In the genomic region with DNA sequence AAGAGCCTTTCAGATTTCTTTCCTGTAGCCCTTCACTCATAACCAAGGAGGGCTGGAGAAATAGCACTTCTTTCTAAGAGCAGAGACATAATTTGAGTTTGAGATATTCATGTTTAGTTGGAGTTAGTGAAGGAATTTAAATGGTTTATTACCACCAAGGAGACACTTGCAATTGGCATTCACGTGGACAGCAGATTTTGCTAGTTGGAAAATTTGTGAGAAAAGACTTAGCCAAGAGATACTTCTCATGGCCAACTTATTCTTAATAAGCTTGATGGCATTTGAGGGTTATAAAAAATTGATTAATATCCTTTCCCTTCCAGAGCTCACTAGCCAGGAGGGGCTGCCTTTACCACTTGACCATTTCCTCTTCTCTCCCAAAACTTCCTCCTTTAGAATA, we compare ENCODE assay signal across 32 cellular contexts.
"Had no signal": no experiment of that assay in that cellular context is flagged by ENCODE, and none has a peak within 500 bp of the region (broad histone marks: within the 10 kb centered on the region; RNA-seq: fewer than 3 reads in every experiment).

No MANE protein-coding gene starts in this region.

- ATAC-seq: activated naive CD4-positive, alpha-beta T cell treated with anti-CD3 and anti-CD28 coated beads, Interleukin-2, amount 50 U/mL, for 72 hours; activated naive CD8-positive, alpha-beta T cell treated with anti-CD3 and anti-CD28 coated beads, Interleukin-2, amount 50 U/mL, for 24 hours; activated T-cell treated with anti-CD3 and anti-CD28 coated beads, Interleukin-2, amount 50 U/mL, for 4 hours; activated T-cell treated with anti-CD3 and anti-CD28 coated beads, Interleukin-2, amount 50 U/mL, for 72 hours; activated T-helper 17 cell treated with anti-CD3 and anti-CD28 coated beads, Interleukin-2, amount 50 U/mL, for 72 hours; body of pancreas had no signal

- H3K4me1 ChIP-seq: adrenal gland, ascending aorta, body of pancreas, breast epithelium had no signal

- H3K36me3 ChIP-seq: adrenal gland, ascending aorta, brain microvascular endothelial cell, breast epithelium, cardiac muscle cell had no signal

- H3K27me3 ChIP-seq: adrenal gland, ascending aorta, body of pancreas, brain microvascular endothelial cell, breast epithelium, cardiac muscle cell had no signal

- H3K9me3 ChIP-seq: adrenal gland, ascending aorta, body of pancreas, breast epithelium had no signal

- H3K4me3 ChIP-seq: adrenal gland, ascending aorta, body of pancreas, breast epithelium, cardiac muscle cell had no signal

- DNase-seq: activated effector memory CD4-positive, alpha-beta T cell treated with anti-CD3 and anti-CD28 coated beads, Interleukin-2, amount 50 U/mL, for 16 hours; activated effector memory CD4-positive, alpha-beta T cell treated with Interleukin-2 at 50 U/mL for 16 hours; activated gamma-delta T cell; activated gamma-delta T cell treated with Interleukin-2 at 50 U/mL for 16 hours; activated naive CD4-positive, alpha-beta T cell; activated naive CD4-positive, alpha-beta T cell treated with anti-CD3 and anti-CD28 coated beads for 36 hours; activated naive CD4-positive, alpha-beta T cell treated with anti-CD3 and anti-CD28 coated beads, Interleukin-2, amount 10 ng/mL, durations not matched to agents 7 days and 5 days; activated naive CD4-positive, alpha-beta T cell treated with anti-CD3 and anti-CD28 coated beads, Interleukin-2, amount 50 U/mL, for 16 hours; activated naive CD4-positive, alpha-beta T cell treated with Interleukin-2 at 50 U/mL for 16 hours; activated naive CD8-positive, alpha-beta T cell treated with anti-CD3 and anti-CD28 coated beads for 36 hours; activated naive CD8-positive, alpha-beta T cell treated with anti-CD3 and anti-CD28 coated beads, Interleukin-2, amount 10 ng/mL, durations not matched to agents 7 days and 5 days; activated naive CD8-positive, alpha-beta T cell treated with anti-CD3 and anti-CD28 coated beads, Interleukin-2, amount 50 U/mL, for 24 hours; activated T-cell treated with anti-CD3 and anti-CD28 coated beads, Interleukin-2, amount 50 U/mL, for 1 hour; activated T-cell treated with anti-CD3 and anti-CD28 coated beads, Interleukin-2, amount 50 U/mL, for 24 hours; activated T-cell treated with anti-CD3 and anti-CD28 coated beads, Interleukin-2, amount 50 U/mL, for 4 hours; activated T-cell treated with anti-CD3 and anti-CD28 coated beads, Interleukin-2, amount 50 U/mL, for 48 hours; activated T-cell treated with anti-CD3 and anti-CD28 coated beads, Interleukin-2, amount 50 U/mL, for 72 hours; adrenal gland; amniotic stem cell; amygdala; anterior cingulate cortex; aorta; body of pancreas; brain microvascular endothelial cell; caudate nucleus; central memory CD4-positive, alpha-beta T cell; cerebellar nuclear complex had no signal

- H3K27ac ChIP-seq: adrenal gland, ascending aorta, body of pancreas, brain microvascular endothelial cell, breast epithelium, cardiac muscle cell had no signal
